In the genomic region with DNA sequence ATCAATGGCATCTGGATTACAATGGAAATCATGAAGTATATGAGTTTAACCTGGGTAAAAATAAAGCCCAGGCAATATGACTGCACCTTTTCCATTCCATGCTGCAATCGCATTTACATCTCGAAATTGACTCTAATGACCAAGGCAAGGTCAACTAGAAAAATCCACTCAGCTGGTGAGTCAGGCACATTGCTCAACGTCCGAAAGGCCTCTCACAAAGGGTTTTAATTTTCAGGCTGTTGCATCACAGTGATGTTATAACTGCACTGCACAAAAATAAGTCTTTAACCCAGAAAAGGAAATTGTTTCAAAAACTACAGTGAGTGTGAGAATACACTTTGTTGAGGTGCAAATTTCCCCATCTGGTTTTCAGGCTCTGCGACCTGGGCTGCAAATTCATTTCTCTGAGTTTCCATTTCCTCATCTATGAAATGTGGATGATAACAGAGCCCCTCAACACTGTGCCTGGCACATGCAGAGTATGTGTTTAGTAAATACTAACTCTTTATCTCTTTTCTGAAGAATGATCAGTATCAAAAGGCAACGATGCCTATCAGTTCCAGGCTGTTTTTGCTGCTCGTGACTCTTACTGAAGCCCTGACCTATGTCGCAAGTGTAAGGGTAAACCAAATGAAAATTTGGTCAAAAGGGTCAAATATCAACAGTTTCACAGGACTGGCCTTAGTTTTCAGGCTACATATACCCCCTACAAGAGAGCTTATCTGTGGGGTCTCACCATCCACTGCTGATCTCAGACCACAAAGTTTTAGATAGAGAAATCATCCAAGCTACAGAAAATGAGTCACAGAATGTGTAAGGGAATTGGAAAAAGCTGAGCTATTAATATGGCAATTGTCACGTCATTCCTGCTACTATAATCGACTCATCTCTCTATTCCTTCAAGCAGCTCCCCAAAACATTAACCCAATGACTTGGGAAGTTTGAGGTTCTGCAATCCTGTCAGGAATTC, we compare ENCODE assay signal across 1 cellular context.
TF ChIP-seq lines count a peak whose summit lies in the region.

No MANE protein-coding gene starts in this region.

TF ChIP-seq in HepG2, 621 proteins besides CTCF, POLR2A, EP300 and RAD21 (continued from another document and continues in another):
- TF ChIP-seq ATRX (CRISPR knock-in tag; IDR thresholded peaks at IDR 0.05; ENCODE audit: borderline replicate concordance) (no peak), NR2F1 (CRISPR knock-in tag; IDR thresholded peaks at IDR 0.05) (peak in 1 of 2 experiments; percentile 27; a peak in 2 of 4 replicates), ZMYM4 (CRISPR knock-in tag; IDR thresholded peaks at IDR 0.05) (peak; percentile 58; the same call in 1 of the 2 replicates), RARA (CRISPR knock-in tag; IDR thresholded peaks at IDR 0.05) (peak; percentile 84), SATB2 (CRISPR knock-in tag; IDR thresholded peaks at IDR 0.05) (no peak), ZNF550 (CRISPR knock-in tag; IDR thresholded peaks at IDR 0.05; ENCODE audit: borderline replicate concordance) (no peak), ZNF101 (CRISPR knock-in tag; IDR thresholded peaks at IDR 0.05; ENCODE audit: borderline replicate concordance, low read depth) (no peak), SALL1 (CRISPR knock-in tag; IDR thresholded peaks at IDR 0.05) (peak; percentile 97), TP53 (CRISPR knock-in tag; conservative IDR thresholded peaks at IDR 0.05) (no peak), ZNF235 (CRISPR knock-in tag; IDR thresholded peaks at IDR 0.05; ENCODE audit: borderline replicate concordance) (no peak), ZNF839 (CRISPR knock-in tag; IDR thresholded peaks at IDR 0.05; ENCODE audit: borderline replicate concordance) (no peak), XBP1 (CRISPR knock-in tag; IDR thresholded peaks at IDR 0.05) (no peak), NFE2L2 (IDR thresholded peaks at IDR 0.05; ENCODE audit: low read length) (no peak), SMYD3 (CRISPR knock-in tag; IDR thresholded peaks at IDR 0.05) (no peak), HCFC1 (IDR thresholded peaks at IDR 0.05; ENCODE audit: low read depth, low read length) (no peak), SNAPC2 (CRISPR knock-in tag; IDR thresholded peaks at IDR 0.05) (no peak), KMT2A (CRISPR knock-in tag; IDR thresholded peaks at IDR 0.05) (no peak), AHR (CRISPR knock-in tag; IDR thresholded peaks at IDR 0.05) (no peak; the same call in 1 of the 2 replicates), PHB2 (IDR thresholded peaks at IDR 0.05; ENCODE audit: partially characterized antibody) (no peak), KLF12 (CRISPR knock-in tag; IDR thresholded peaks at IDR 0.05; ENCODE audit: borderline replicate concordance) (no peak), ZFAT (CRISPR knock-in tag; conservative IDR thresholded peaks at IDR 0.05) (no peak), KDM3A (CRISPR knock-in tag; IDR thresholded peaks at IDR 0.05; ENCODE audit: low read depth) (no peak; the same call in 1 of the 2 replicates), ZFYVE20 (CRISPR knock-in tag; IDR thresholded peaks at IDR 0.05; ENCODE audit: borderline replicate concordance, low read depth) (no peak), MTF2 (CRISPR knock-in tag; IDR thresholded peaks at IDR 0.05; ENCODE audit: borderline replicate concordance) (no peak), ZFY (CRISPR knock-in tag; IDR thresholded peaks at IDR 0.05) (peak; percentile 25; the same call in 1 of the 2 replicates), TMF1 (CRISPR knock-in tag; IDR thresholded peaks at IDR 0.05; ENCODE audit: low read depth) (no peak)
- TF ChIP-seq, protein P1, sequence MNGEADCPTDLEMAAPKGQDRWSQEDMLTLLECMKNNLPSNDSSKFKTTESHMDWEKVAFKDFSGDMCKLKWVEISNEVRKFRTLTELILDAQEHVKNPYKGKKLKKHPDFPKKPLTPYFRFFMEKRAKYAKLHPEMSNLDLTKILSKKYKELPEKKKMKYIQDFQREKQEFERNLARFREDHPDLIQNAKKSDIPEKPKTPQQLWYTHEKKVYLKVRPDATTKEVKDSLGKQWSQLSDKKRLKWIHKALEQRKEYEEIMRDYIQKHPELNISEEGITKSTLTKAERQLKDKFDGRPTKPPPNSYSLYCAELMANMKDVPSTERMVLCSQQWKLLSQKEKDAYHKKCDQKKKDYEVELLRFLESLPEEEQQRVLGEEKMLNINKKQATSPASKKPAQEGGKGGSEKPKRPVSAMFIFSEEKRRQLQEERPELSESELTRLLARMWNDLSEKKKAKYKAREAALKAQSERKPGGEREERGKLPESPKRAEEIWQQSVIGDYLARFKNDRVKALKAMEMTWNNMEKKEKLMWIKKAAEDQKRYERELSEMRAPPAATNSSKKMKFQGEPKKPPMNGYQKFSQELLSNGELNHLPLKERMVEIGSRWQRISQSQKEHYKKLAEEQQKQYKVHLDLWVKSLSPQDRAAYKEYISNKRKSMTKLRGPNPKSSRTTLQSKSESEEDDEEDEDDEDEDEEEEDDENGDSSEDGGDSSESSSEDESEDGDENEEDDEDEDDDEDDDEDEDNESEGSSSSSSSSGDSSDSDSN (CRISPR knock-in tag; IDR thresholded peaks at IDR 0.05): peak; percentile 61
- TF ChIP-seq, protein P2, sequence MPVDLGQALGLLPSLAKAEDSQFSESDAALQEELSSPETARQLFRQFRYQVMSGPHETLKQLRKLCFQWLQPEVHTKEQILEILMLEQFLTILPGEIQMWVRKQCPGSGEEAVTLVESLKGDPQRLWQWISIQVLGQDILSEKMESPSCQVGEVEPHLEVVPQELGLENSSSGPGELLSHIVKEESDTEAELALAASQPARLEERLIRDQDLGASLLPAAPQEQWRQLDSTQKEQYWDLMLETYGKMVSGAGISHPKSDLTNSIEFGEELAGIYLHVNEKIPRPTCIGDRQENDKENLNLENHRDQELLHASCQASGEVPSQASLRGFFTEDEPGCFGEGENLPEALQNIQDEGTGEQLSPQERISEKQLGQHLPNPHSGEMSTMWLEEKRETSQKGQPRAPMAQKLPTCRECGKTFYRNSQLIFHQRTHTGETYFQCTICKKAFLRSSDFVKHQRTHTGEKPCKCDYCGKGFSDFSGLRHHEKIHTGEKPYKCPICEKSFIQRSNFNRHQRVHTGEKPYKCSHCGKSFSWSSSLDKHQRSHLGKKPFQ (CRISPR knock-in tag; IDR thresholded peaks at IDR 0.05; ENCODE audit: insufficient replicate concordance): no peak
- TF ChIP-seq, protein P3, sequence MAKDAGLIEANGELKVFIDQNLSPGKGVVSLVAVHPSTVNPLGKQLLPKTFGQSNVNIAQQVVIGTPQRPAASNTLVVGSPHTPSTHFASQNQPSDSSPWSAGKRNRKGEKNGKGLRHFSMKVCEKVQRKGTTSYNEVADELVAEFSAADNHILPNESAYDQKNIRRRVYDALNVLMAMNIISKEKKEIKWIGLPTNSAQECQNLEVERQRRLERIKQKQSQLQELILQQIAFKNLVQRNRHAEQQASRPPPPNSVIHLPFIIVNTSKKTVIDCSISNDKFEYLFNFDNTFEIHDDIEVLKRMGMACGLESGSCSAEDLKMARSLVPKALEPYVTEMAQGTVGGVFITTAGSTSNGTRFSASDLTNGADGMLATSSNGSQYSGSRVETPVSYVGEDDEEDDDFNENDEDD (CRISPR knock-in tag; IDR thresholded peaks at IDR 0.05; ENCODE audit: borderline replicate concordance): no peak; the same call in 1 of the 2 replicates
- TF ChIP-seq, protein P4, sequence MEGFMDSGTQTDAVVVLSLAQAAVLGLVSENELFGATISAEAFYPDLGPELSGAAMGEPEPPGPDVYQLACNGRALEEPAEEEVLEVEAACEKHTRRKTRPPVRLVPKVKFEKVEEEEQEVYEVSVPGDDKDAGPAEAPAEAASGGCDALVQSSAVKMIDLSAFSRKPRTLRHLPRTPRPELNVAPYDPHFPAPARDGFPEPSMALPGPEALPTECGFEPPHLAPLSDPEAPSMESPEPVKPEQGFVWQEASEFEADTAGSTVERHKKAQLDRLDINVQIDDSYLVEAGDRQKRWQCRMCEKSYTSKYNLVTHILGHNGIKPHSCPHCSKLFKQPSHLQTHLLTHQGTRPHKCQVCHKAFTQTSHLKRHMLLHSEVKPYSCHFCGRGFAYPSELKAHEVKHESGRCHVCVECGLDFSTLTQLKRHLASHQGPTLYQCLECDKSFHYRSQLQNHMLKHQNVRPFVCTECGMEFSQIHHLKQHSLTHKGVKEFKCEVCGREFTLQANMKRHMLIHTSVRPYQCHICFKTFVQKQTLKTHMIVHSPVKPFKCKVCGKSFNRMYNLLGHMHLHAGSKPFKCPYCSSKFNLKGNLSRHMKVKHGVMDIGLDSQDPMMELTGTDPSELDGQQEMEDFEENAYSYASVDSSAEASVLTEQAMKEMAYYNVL (CRISPR knock-in tag; IDR thresholded peaks at IDR 0.05; ENCODE audit: borderline replicate concordance): no peak
- TF ChIP-seq, protein P5, sequence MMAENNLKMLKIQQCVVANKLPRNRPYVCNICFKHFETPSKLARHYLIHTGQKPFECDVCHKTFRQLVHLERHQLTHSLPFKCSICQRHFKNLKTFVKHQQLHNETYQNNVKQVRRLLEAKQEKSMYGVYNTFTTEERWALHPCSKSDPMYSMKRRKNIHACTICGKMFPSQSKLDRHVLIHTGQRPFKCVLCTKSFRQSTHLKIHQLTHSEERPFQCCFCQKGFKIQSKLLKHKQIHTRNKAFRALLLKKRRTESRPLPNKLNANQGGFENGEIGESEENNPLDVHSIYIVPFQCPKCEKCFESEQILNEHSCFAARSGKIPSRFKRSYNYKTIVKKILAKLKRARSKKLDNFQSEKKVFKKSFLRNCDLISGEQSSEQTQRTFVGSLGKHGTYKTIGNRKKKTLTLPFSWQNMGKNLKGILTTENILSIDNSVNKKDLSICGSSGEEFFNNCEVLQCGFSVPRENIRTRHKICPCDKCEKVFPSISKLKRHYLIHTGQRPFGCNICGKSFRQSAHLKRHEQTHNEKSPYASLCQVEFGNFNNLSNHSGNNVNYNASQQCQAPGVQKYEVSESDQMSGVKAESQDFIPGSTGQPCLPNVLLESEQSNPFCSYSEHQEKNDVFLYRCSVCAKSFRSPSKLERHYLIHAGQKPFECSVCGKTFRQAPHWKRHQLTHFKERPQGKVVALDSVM (CRISPR knock-in tag; IDR thresholded peaks at IDR 0.05): no peak
- TF ChIP-seq, protein P6, sequence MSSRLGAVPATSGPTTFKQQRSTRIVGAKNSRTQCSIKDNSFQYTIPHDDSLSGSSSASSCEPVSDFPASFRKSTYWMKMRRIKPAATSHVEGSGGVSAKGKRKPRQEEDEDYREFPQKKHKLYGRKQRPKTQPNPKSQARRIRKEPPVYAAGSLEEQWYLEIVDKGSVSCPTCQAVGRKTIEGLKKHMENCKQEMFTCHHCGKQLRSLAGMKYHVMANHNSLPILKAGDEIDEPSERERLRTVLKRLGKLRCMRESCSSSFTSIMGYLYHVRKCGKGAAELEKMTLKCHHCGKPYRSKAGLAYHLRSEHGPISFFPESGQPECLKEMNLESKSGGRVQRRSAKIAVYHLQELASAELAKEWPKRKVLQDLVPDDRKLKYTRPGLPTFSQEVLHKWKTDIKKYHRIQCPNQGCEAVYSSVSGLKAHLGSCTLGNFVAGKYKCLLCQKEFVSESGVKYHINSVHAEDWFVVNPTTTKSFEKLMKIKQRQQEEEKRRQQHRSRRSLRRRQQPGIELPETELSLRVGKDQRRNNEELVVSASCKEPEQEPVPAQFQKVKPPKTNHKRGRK (CRISPR knock-in tag; IDR thresholded peaks at IDR 0.05): no peak
- TF ChIP-seq, protein P7, sequence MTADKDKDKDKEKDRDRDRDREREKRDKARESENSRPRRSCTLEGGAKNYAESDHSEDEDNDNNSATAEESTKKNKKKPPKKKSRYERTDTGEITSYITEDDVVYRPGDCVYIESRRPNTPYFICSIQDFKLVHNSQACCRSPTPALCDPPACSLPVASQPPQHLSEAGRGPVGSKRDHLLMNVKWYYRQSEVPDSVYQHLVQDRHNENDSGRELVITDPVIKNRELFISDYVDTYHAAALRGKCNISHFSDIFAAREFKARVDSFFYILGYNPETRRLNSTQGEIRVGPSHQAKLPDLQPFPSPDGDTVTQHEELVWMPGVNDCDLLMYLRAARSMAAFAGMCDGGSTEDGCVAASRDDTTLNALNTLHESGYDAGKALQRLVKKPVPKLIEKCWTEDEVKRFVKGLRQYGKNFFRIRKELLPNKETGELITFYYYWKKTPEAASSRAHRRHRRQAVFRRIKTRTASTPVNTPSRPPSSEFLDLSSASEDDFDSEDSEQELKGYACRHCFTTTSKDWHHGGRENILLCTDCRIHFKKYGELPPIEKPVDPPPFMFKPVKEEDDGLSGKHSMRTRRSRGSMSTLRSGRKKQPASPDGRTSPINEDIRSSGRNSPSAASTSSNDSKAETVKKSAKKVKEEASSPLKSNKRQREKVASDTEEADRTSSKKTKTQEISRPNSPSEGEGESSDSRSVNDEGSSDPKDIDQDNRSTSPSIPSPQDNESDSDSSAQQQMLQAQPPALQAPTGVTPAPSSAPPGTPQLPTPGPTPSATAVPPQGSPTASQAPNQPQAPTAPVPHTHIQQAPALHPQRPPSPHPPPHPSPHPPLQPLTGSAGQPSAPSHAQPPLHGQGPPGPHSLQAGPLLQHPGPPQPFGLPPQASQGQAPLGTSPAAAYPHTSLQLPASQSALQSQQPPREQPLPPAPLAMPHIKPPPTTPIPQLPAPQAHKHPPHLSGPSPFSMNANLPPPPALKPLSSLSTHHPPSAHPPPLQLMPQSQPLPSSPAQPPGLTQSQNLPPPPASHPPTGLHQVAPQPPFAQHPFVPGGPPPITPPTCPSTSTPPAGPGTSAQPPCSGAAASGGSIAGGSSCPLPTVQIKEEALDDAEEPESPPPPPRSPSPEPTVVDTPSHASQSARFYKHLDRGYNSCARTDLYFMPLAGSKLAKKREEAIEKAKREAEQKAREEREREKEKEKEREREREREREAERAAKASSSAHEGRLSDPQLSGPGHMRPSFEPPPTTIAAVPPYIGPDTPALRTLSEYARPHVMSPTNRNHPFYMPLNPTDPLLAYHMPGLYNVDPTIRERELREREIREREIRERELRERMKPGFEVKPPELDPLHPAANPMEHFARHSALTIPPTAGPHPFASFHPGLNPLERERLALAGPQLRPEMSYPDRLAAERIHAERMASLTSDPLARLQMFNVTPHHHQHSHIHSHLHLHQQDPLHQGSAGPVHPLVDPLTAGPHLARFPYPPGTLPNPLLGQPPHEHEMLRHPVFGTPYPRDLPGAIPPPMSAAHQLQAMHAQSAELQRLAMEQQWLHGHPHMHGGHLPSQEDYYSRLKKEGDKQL (CRISPR knock-in tag; IDR thresholded peaks at IDR 0.05; ENCODE audit: low read depth): 0 out of 2 replicates have a peak, but pooled peaks have one; percentile 53
- TF ChIP-seq, protein P8, sequence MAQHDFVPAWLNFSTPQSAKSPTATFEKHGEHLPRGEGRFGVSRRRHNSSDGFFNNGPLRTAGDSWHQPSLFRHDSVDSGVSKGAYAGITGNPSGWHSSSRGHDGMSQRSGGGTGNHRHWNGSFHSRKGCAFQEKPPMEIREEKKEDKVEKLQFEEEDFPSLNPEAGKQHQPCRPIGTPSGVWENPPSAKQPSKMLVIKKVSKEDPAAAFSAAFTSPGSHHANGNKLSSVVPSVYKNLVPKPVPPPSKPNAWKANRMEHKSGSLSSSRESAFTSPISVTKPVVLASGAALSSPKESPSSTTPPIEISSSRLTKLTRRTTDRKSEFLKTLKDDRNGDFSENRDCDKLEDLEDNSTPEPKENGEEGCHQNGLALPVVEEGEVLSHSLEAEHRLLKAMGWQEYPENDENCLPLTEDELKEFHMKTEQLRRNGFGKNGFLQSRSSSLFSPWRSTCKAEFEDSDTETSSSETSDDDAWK (CRISPR knock-in tag; IDR thresholded peaks at IDR 0.05): no peak
